Comparison of ENCODE assay signal across 8 cellular contexts in genomic region chr5:176487160-176487559, GRCh38. TPM values are rescaled to one million over a fixed set of nuclear protein-coding genes. Genes with fewer than 3 reads are reported as not detected.
DNase-seq lines count a peak whose midpoint lies in the region; ATAC-seq, FAIRE-seq and TF ChIP-seq lines count a peak whose summit lies in the region.
"Not testable (repeated sequence)": the region's sequence is repeated elsewhere in the genome, so short reads cannot be mapped to it uniquely, and the experiment has no call there.

No MANE protein-coding gene starts in this region.

- H3K27ac Mint-ChIP-seq in T-helper 2 cell treated with Interferon-gamma antibody and Interleukin-4, amounts not matched to agents 5 μg/mL and 100 μg/mL, for 36 hours, result peak overlapping the region; percentile 73
- peak overlapping the region; percentile 41 for H3K27ac Mint-ChIP-seq in activated CD4-positive, alpha-beta memory T cell treated with anti-CD3 and anti-CD28 coated beads, Interleukin-2, amount 10 ng/mL, durations not matched to agents 7 days and 5 days
- H3K27ac Mint-ChIP-seq in activated T-helper 2 cell treated with anti-CD3 and anti-CD28 coated beads, Interferon-gamma antibody, Interleukin-2, Interleukin-4, amounts not matched to agents 10 μg/mL and 5 μg/mL and 100 μg/mL, durations not matched to agents 14 hours and 24 hours and 36 hours, result peak overlapping the region; percentile 44
- peak overlapping the region; percentile 26 to 45 for H3K27ac Mint-ChIP-seq in effector memory CD8-positive, alpha-beta T cell

- not testable (repeated sequence) for H2BK15ac ChIP-seq in neuronal stem cell (ENCODE audit: low read length)

- H3K36me3 ChIP-seq in HEK293 (ENCODE audit: control insufficient read depth in 2 of 2, insufficient read depth in 1 of 2, low read length in 2 of 2) (peaks cover 36 to 79% of the 10 kb centered on the region in 2 experiments), K562 (ENCODE audit: control insufficient read depth, insufficient read depth, low read length) (peaks cover 81% of the 10 kb centered on the region), neuronal stem cell (replicated peaks in 1 of 2; ENCODE audit: control insufficient read depth in 2 of 2, insufficient read depth in 2 of 2, low read length in 2 of 2) (peaks cover 21 to 92% of the 10 kb centered on the region in 2 donors)

- H3K4me2 ChIP-seq in K562 (ENCODE audit: insufficient read depth, low read length); neuronal stem cell (ENCODE audit: insufficient read depth, low read length, poor library complexity, severe bottlenecking): not testable (repeated sequence)

- H3K4me3 ChIP-seq in HEK293 (ENCODE audit: low read depth, low read length); K562; neuronal stem cell (ENCODE audit: low read length in 2 of 2): not testable (repeated sequence)

- H3K9me3 ChIP-seq in HEK293 (ENCODE audit: control insufficient read depth, insufficient read depth, low read depth, low read length); K562 (replicated peaks; ENCODE audit: control insufficient read depth, insufficient read depth, low read depth, low read length); neuronal stem cell (replicated peaks in 1 of 2; ENCODE audit: control insufficient read depth in 2 of 2, insufficient read depth in 1 of 2, low read depth in 1 of 2, low read length in 2 of 2): not testable (repeated sequence)

- not testable (repeated sequence) for H3K27me3 ChIP-seq in K562 (ENCODE audit: control insufficient read depth in 2 of 2, insufficient read depth in 2 of 2, low read length in 2 of 2); neuronal stem cell (ENCODE audit: control insufficient read depth in 3 of 3, insufficient read depth in 3 of 3, low read depth in 1 of 3, low read length in 3 of 3)

- H3K4ac ChIP-seq in neuronal stem cell (ENCODE audit: low read length), result not testable (repeated sequence)

- H2AFZ ChIP-seq in K562 (ENCODE audit: low read depth, low read length); neuronal stem cell (ENCODE audit: low read length): not testable (repeated sequence)

- not testable (repeated sequence) for DNase-seq in T-helper 2 cell treated with Interferon-gamma antibody and Interleukin-4, amounts not matched to agents 5 μg/mL and 100 μg/mL, for 36 hours (ENCODE audit: low spot score); activated CD4-positive, alpha-beta memory T cell treated with anti-CD3 and anti-CD28 coated beads, Interleukin-2, amount 10 ng/mL, durations not matched to agents 7 days and 5 days; activated T-helper 2 cell treated with anti-CD3 and anti-CD28 coated beads, Interferon-gamma antibody, Interleukin-2, Interleukin-4, amounts not matched to agents 10 μg/mL and 5 μg/mL and 100 μg/mL, durations not matched to agents 14 hours and 24 hours and 36 hours (ENCODE audit: low spot score); K562 (ENCODE audit: extremely low read depth in 1 of 4, low spot score in 3 of 4); effector memory CD8-positive, alpha-beta T cell; neuronal stem cell (ENCODE audit: low spot score)

- H3K4me1 ChIP-seq in HEK293 (ENCODE audit: control insufficient read depth, insufficient read depth, low read length); K562 (replicated peaks in 1 of 2; ENCODE audit: control insufficient read depth in 2 of 2, insufficient read depth in 2 of 2, low read length in 2 of 2); neuronal stem cell (ENCODE audit: control insufficient read depth in 2 of 2, insufficient read depth in 1 of 2, low read depth in 1 of 2, low read length in 2 of 2): not testable (repeated sequence)

- not testable (repeated sequence) for TF ChIP-seq POLR2A in K562 (conservative IDR thresholded peaks at IDR 0.05)

- H3K18ac ChIP-seq in neuronal stem cell (ENCODE audit: low read length), result not testable (repeated sequence)

- not testable (repeated sequence) for FAIRE-seq in K562 (lab: Jason Lieb, UNC)

- H3K4me3 Mint-ChIP-seq in T-helper 2 cell treated with Interferon-gamma antibody and Interleukin-4, amounts not matched to agents 5 μg/mL and 100 μg/mL, for 36 hours, result peak overlapping the region; percentile 37
- not testable (repeated sequence) for H3K4me3 Mint-ChIP-seq in activated CD4-positive, alpha-beta memory T cell treated with anti-CD3 and anti-CD28 coated beads, Interleukin-2, amount 10 ng/mL, durations not matched to agents 7 days and 5 days; activated T-helper 2 cell treated with anti-CD3 and anti-CD28 coated beads, Interferon-gamma antibody, Interleukin-2, Interleukin-4, amounts not matched to agents 10 μg/mL and 5 μg/mL and 100 μg/mL, durations not matched to agents 14 hours and 24 hours and 36 hours (ENCODE audit: low read depth); effector memory CD8-positive, alpha-beta T cell

- POLR2A ChIA-PET in HEK293 (lab: Yijun Ruan, JAX); K562 (lab: Yijun Ruan, JAX): not testable (repeated sequence)
- POLR2A ChIA-PET in activated CD4-positive, alpha-beta memory T cell treated with anti-CD3 and anti-CD28 coated beads, Interleukin-2, amount 10 ng/mL, durations not matched to agents 7 days and 5 days (lab: Charles Lee), result interaction anchor here (3.6 kb wide), 1 partner anchor 39 kb away, joined by 17 read pairs; the partner anchor contains the start of gene FAF2

- H3K27ac ChIP-seq in 22Rv1, result 0 out of 2 replicates have a peak overlapping the region, but pooled peaks have one; percentile 14
- not testable (repeated sequence) for H3K27ac ChIP-seq in HEK293 (ENCODE audit: extremely low read depth, low read depth, low read length); K562 (ENCODE audit: extremely low read depth, low read depth, low read length); neuronal stem cell (replicated peaks; ENCODE audit: low read length)

- not testable (repeated sequence) for H2BK120ac ChIP-seq in neuronal stem cell (ENCODE audit: low read depth, low read length)

- in situ Hi-C loops in K562 (cut with MboI), result not testable (repeated sequence)

- not testable (repeated sequence) for H3K79me1 ChIP-seq in neuronal stem cell (ENCODE audit: low read depth, low read length)

- not testable (repeated sequence) for H4K20me1 ChIP-seq in K562 (replicated peaks; ENCODE audit: control insufficient read depth, insufficient read depth, low read length)

- not testable (repeated sequence) for TF ChIP-seq CTCF in 22Rv1 (IDR thresholded peaks at IDR 0.05); HEK293 (tag by site-specific recombination; IDR thresholded peaks at IDR 0.05); K562 (IDR thresholded peaks at IDR 0.05 in 2 of 3, conservative IDR thresholded peaks at IDR 0.05 in 1 of 3; ENCODE audit: insufficient read depth in 2 of 3, low read depth in 1 of 3, low read length in 3 of 3)

- CTCF ChIA-PET in HEK293 (lab: Yijun Ruan, JAX), result interaction anchor here (0.9 kb wide), 1 partner anchor 39 kb away, joined by 3 read pairs; the partner anchor contains the start of gene FAF2
- CTCF ChIA-PET in activated CD4-positive, alpha-beta memory T cell treated with anti-CD3 and anti-CD28 coated beads, Interleukin-2, amount 10 ng/mL, durations not matched to agents 7 days and 5 days (lab: Charles Lee); K562 (lab: Yijun Ruan, JAX; ENCODE audit: low intra/inter-chr PET ratio): not testable (repeated sequence)

- not testable (repeated sequence) for H2BK5ac ChIP-seq in neuronal stem cell (ENCODE audit: low read length)

- H2BK12ac ChIP-seq in neuronal stem cell (ENCODE audit: low read length), result not testable (repeated sequence)

- intact Hi-C loops in activated T-helper 2 cell treated with anti-CD3 and anti-CD28 coated beads, Interferon-gamma antibody, Interleukin-2, Interleukin-4, amounts not matched to agents 10 μg/mL and 5 μg/mL and 100 μg/mL, durations not matched to agents 14 hours and 24 hours and 36 hours (cut with micrococcal nuclease), result not testable (repeated sequence)
- intact Hi-C loops in K562 (cut with micrococcal nuclease), result loop anchor here (10.0 kb wide), 1 partner anchor 72 kb away; the partner anchor contains the start of gene CLTB

- not testable (repeated sequence) for H4K8ac ChIP-seq in neuronal stem cell (ENCODE audit: low read depth, low read length)

- BruUV-seq in K562 (replicated peaks; lab: Mats Ljungman, UMichigan), result not testable (repeated sequence)

- not testable (repeated sequence) for TF ChIP-seq EP300 in K562 (IDR thresholded peaks at IDR 0.05; ENCODE audit: low read length)

- not testable (repeated sequence) for TF ChIP-seq RAD21 in K562 (CRISPR knock-in tag; conservative IDR thresholded peaks at IDR 0.05 in 1 of 2, IDR thresholded peaks at IDR 0.05 in 1 of 2)

- not testable (repeated sequence) for H3K23ac ChIP-seq in neuronal stem cell (ENCODE audit: low read depth, low read length, poor library complexity)

- WGBS in K562 (ENCODE audit: insufficient coverage, low coverage, missing lambda C conversion rate), result 96% methylated on average over 4 of the region's 4 CpGs
- no CpG with 5 or more reads among the region's 4 CpGs for WGBS in neuronal stem cell (ENCODE audit: extremely low coverage in 2 of 2, insufficient read length in 2 of 2, insufficient replicate concordance in 1 of 2), 2 donors

- ATAC-seq in K562; effector memory CD8-positive, alpha-beta T cell (replicated peaks): not testable (repeated sequence)

- H4K91ac ChIP-seq in neuronal stem cell (ENCODE audit: low read depth, low read length, poor library complexity), result not testable (repeated sequence)

- H3K79me2 ChIP-seq in K562 (ENCODE audit: control insufficient read depth, insufficient read depth, low read length), result peaks cover 20% of the 10 kb centered on the region

- peaks cover 65% of the 10 kb centered on the region for H3K36me3 Mint-ChIP-seq in T-helper 2 cell treated with Interferon-gamma antibody and Interleukin-4, amounts not matched to agents 5 μg/mL and 100 μg/mL, for 36 hours (ENCODE audit: low read depth)
- H3K36me3 Mint-ChIP-seq in activated CD4-positive, alpha-beta memory T cell treated with anti-CD3 and anti-CD28 coated beads, Interleukin-2, amount 10 ng/mL, durations not matched to agents 7 days and 5 days (ENCODE audit: low read depth), result peaks cover 65% of the 10 kb centered on the region
- peaks cover 75% of the 10 kb centered on the region for H3K36me3 Mint-ChIP-seq in activated T-helper 2 cell treated with anti-CD3 and anti-CD28 coated beads, Interferon-gamma antibody, Interleukin-2, Interleukin-4, amounts not matched to agents 10 μg/mL and 5 μg/mL and 100 μg/mL, durations not matched to agents 14 hours and 24 hours and 36 hours (ENCODE audit: low read depth)
- peaks cover 18% of the 10 kb centered on the region for H3K36me3 Mint-ChIP-seq in effector memory CD8-positive, alpha-beta T cell (ENCODE audit: insufficient read depth)

- H3K27me3 Mint-ChIP-seq in T-helper 2 cell treated with Interferon-gamma antibody and Interleukin-4, amounts not matched to agents 5 μg/mL and 100 μg/mL, for 36 hours (ENCODE audit: low read depth); activated CD4-positive, alpha-beta memory T cell treated with anti-CD3 and anti-CD28 coated beads, Interleukin-2, amount 10 ng/mL, durations not matched to agents 7 days and 5 days; activated T-helper 2 cell treated with anti-CD3 and anti-CD28 coated beads, Interferon-gamma antibody, Interleukin-2, Interleukin-4, amounts not matched to agents 10 μg/mL and 5 μg/mL and 100 μg/mL, durations not matched to agents 14 hours and 24 hours and 36 hours (ENCODE audit: low read depth); effector memory CD8-positive, alpha-beta T cell: not testable (repeated sequence)

- H3K9me3 Mint-ChIP-seq in T-helper 2 cell treated with Interferon-gamma antibody and Interleukin-4, amounts not matched to agents 5 μg/mL and 100 μg/mL, for 36 hours; activated CD4-positive, alpha-beta memory T cell treated with anti-CD3 and anti-CD28 coated beads, Interleukin-2, amount 10 ng/mL, durations not matched to agents 7 days and 5 days; activated T-helper 2 cell treated with anti-CD3 and anti-CD28 coated beads, Interferon-gamma antibody, Interleukin-2, Interleukin-4, amounts not matched to agents 10 μg/mL and 5 μg/mL and 100 μg/mL, durations not matched to agents 14 hours and 24 hours and 36 hours; effector memory CD8-positive, alpha-beta T cell: not testable (repeated sequence)

- not testable (repeated sequence) for H3K9me1 ChIP-seq in K562 (ENCODE audit: control insufficient read depth, insufficient read depth, low read length)

- H3K9ac ChIP-seq in K562 (ENCODE audit: insufficient read depth in 1 of 2, low read depth in 2 of 2, low read length in 2 of 2), result not testable (repeated sequence)
- peak overlapping the region; percentile 70 for H3K9ac ChIP-seq in neuronal stem cell (ENCODE audit: low read depth, low read length, poor library complexity)

- peaks cover 48% of the 10 kb centered on the region for H3K4me1 Mint-ChIP-seq in T-helper 2 cell treated with Interferon-gamma antibody and Interleukin-4, amounts not matched to agents 5 μg/mL and 100 μg/mL, for 36 hours (ENCODE audit: low read depth)
- peaks cover 59% of the 10 kb centered on the region for H3K4me1 Mint-ChIP-seq in activated CD4-positive, alpha-beta memory T cell treated with anti-CD3 and anti-CD28 coated beads, Interleukin-2, amount 10 ng/mL, durations not matched to agents 7 days and 5 days
- peaks cover 49% of the 10 kb centered on the region for H3K4me1 Mint-ChIP-seq in activated T-helper 2 cell treated with anti-CD3 and anti-CD28 coated beads, Interferon-gamma antibody, Interleukin-2, Interleukin-4, amounts not matched to agents 10 μg/mL and 5 μg/mL and 100 μg/mL, durations not matched to agents 14 hours and 24 hours and 36 hours (ENCODE audit: low read depth)
- H3K4me1 Mint-ChIP-seq in effector memory CD8-positive, alpha-beta T cell (ENCODE audit: low read depth in 2 of 2), result peaks cover 16 to 37% of the 10 kb centered on the region in 2 donors

- not testable (repeated sequence) for H3K14ac ChIP-seq in neuronal stem cell (ENCODE audit: low read length)

- not testable (repeated sequence) for H2AK5ac ChIP-seq in neuronal stem cell (ENCODE audit: low read depth, low read length)

RNA-seq across cellular contexts. Expression of gene FAF2, which starts 39.0 kb away (rescaled TPM):
- 10 to 100 TPM; 36.2 to 38.7 TPM for total RNA-seq in activated CD4-positive, alpha-beta memory T cell treated with anti-CD3 and anti-CD28 coated beads, Interleukin-2, amount 10 ng/mL, durations not matched to agents 7 days and 5 days
- 39.4 and 44.1 TPM in 2 replicates for total RNA-seq in activated T-helper 2 cell treated with anti-CD3 and anti-CD28 coated beads, Interferon-gamma antibody, Interleukin-2, Interleukin-4, amounts not matched to agents 10 μg/mL and 5 μg/mL and 100 μg/mL, durations not matched to agents 14 hours and 24 hours and 36 hours
- total RNA-seq in K562 (2011; cell fraction: chromatin; rRNA removed; ENCODE audit: low replicate concordance), result 48.2 and 98.0 TPM in 2 replicates
- 45.0 and 52.5 TPM in 2 replicates for total RNA-seq in K562 (2011; cell fraction: nucleolus; rRNA removed)
- 70.0 and 90.6 TPM in 2 replicates for total RNA-seq in K562 (2011; cell fraction: nucleoplasm; rRNA removed)
- total RNA-seq in K562 (2014; rRNA removed) (25.6 and 29.0 TPM in 2 replicates), K562 (2014; rRNA removed; fragmentation: Illumina TruSeq; extraction: Trizol) (37.8 and 41.6 TPM in 2 replicates), K562 (2015; rRNA removed; fragmentation: Illumina TruSeq; extraction: Trizol) (35.4 and 36.1 TPM in 2 replicates), K562 (2021) (33.7 and 37.7 TPM in 2 replicates)
- polyA plus RNA-seq in K562 (2011; rRNA removed) (38.6 and 44.6 TPM in 2 replicates), K562 (2014; fragmentation: Illumina TruSeq; extraction: Trizol) (41.9 and 43.4 TPM in 2 replicates), K562 (2014; fragmentation: Nextera tagmentation; extraction: Ambion mirVana) (10 to 100 TPM; 25.2 to 32.8 TPM), K562 (2014; rRNA removed) (25.0 and 30.3 TPM in 2 replicates)
- polyA plus RNA-seq in K562 (2011; cell fraction: cytosol; rRNA removed), result 22.1 and 28.9 TPM in 2 replicates
- polyA plus RNA-seq in K562 (2011; cell fraction: nucleus; rRNA removed), result 33.7 and 37.6 TPM in 2 replicates
- polyA plus RNA-seq in K562 (2012), result 23.2 and 26.6 TPM in 2 replicates
- polyA minus RNA-seq in K562 (2011; rRNA and poly(A)+ RNA removed), result 63.2 and 66.8 TPM in 2 replicates
- polyA minus RNA-seq in K562 (2011; cell fraction: cytosol; rRNA and poly(A)+ RNA removed), result 22.9 and 31.1 TPM in 2 replicates
- polyA minus RNA-seq in K562 (2011; cell fraction: nucleus; rRNA and poly(A)+ RNA removed), result 12.4 and 23.8 TPM in 2 replicates
- polyA plus RNA-seq in neuronal stem cell (2013, experiment 1 of 2), result 23.5 TPM
- 24.7 TPM for polyA plus RNA-seq in neuronal stem cell (2013, experiment 2 of 2)

RNA-seq across cellular contexts. Expression of gene RNF44, which starts 50.0 kb away (rescaled TPM):
- total RNA-seq in activated CD4-positive, alpha-beta memory T cell treated with anti-CD3 and anti-CD28 coated beads, Interleukin-2, amount 10 ng/mL, durations not matched to agents 7 days and 5 days, result 100 to 1,000 TPM; 142 to 143 TPM
- total RNA-seq in activated T-helper 2 cell treated with anti-CD3 and anti-CD28 coated beads, Interferon-gamma antibody, Interleukin-2, Interleukin-4, amounts not matched to agents 10 μg/mL and 5 μg/mL and 100 μg/mL, durations not matched to agents 14 hours and 24 hours and 36 hours, result 64.7 and 70.3 TPM in 2 replicates
- 109 and 250 TPM in 2 replicates for total RNA-seq in K562 (2011; cell fraction: chromatin; rRNA removed; ENCODE audit: low replicate concordance)
- total RNA-seq in K562 (2011; cell fraction: nucleolus; rRNA removed), result 141 and 156 TPM in 2 replicates
- total RNA-seq in K562 (2011; cell fraction: nucleoplasm; rRNA removed), result 127 and 128 TPM in 2 replicates
- total RNA-seq in K562 (2014; rRNA removed) (14.8 and 19.7 TPM in 2 replicates), K562 (2014; rRNA removed; fragmentation: Illumina TruSeq; extraction: Trizol) (4.8 and 5.1 TPM in 2 replicates), K562 (2015; rRNA removed; fragmentation: Illumina TruSeq; extraction: Trizol) (7.2 and 7.5 TPM in 2 replicates), K562 (2021) (64.0 and 82.6 TPM in 2 replicates)
- polyA plus RNA-seq in K562 (2011; rRNA removed) (7.4 and 25.6 TPM in 2 replicates), K562 (2014; fragmentation: Illumina TruSeq; extraction: Trizol) (20.5 and 39.3 TPM in 2 replicates), K562 (2014; fragmentation: Nextera tagmentation; extraction: Ambion mirVana) (1 to 10 TPM; 1.6 to 2.5 TPM), K562 (2014; rRNA removed) (40.1 and 51.0 TPM in 2 replicates)
- 9.9 and 13.1 TPM in 2 replicates for polyA plus RNA-seq in K562 (2011; cell fraction: cytosol; rRNA removed)
- polyA plus RNA-seq in K562 (2011; cell fraction: nucleus; rRNA removed), result 196 and 219 TPM in 2 replicates
- polyA plus RNA-seq in K562 (2012), result 33.9 and 73.5 TPM in 2 replicates
- polyA minus RNA-seq in K562 (2011; rRNA and poly(A)+ RNA removed), result 2.8 and 3.0 TPM in 2 replicates
- 17.2 and 25.7 TPM in 2 replicates for polyA minus RNA-seq in K562 (2011; cell fraction: cytosol; rRNA and poly(A)+ RNA removed)
- polyA minus RNA-seq in K562 (2011; cell fraction: nucleus; rRNA and poly(A)+ RNA removed), result 40.7 and 48.8 TPM in 2 replicates
- 77.9 TPM for polyA plus RNA-seq in neuronal stem cell (2013, experiment 1 of 2)
- 78.0 TPM for polyA plus RNA-seq in neuronal stem cell (2013, experiment 2 of 2)
